ENCODE assay signal across 18 cellular contexts in the genomic region with DNA sequence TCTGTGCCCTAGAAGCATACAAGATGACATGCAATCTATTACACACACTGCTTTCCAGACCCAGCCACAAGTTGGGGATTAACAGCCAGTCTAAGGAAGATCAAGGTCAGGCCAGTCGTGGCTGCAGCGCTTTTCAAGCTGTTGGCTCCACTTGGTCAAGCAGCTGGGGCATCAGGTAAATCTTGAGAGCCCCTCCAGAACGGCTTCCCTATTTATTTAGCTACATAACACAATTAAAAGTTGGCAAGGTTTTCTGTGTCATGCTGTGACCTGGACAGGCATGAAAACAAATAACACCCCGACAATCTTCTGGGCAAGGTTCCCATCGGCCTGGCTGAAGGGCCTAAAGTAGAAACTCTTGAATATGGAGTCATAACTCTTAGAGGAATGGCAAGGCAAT.
A peak's percentile ranks its signal among the peaks of the same experiment; 100 is the strongest.
DNase-seq lines count a peak whose midpoint lies in the region; ATAC-seq and TF ChIP-seq lines count a peak whose summit lies in the region.
"Had no signal": no experiment of that assay in that cellular context is flagged by ENCODE, and none has a peak within 500 bp of the region (broad histone marks: within the 10 kb centered on the region; RNA-seq: fewer than 3 reads in every experiment).

No MANE protein-coding gene starts in this region.

- TF ChIP-seq CTCF in heart right ventricle (IDR thresholded peaks at IDR 0.05) (no peak), lung (IDR thresholded peaks at IDR 0.05; ENCODE audit: control extremely low read depth, extremely low read depth) (no peak)

- H3K4me1 ChIP-seq in heart right ventricle, result peaks cover 0 to 29% (median 9%) of the 10 kb centered on the region in 9 donors
- peaks cover 0 to 9% of the 10 kb centered on the region in 2 donors for H3K4me1 ChIP-seq in lung (ENCODE audit: control insufficient read depth in 2 of 2, insufficient read depth in 2 of 2, low read length in 2 of 2)
- H3K4me1 ChIP-seq: BE2C, HAP-1 had no signal

- no peaks in the 10 kb centered on the region for H3K9me3 ChIP-seq in heart right ventricle
- peaks cover 0 to 2% of the 10 kb centered on the region in 2 donors for H3K9me3 ChIP-seq in lung (ENCODE audit: control insufficient read depth in 2 of 2, insufficient read depth in 1 of 2, low read length in 1 of 2)
- H3K9me3 ChIP-seq: BE2C, HAP-1 had no signal

- 40 to 42% methylated on average over 5 of the region's 5 CpGs for WGBS in heart right ventricle, 2 donors
- WGBS in lung, 2 donors, result 44 to 72% methylated on average over 5 of the region's 5 CpGs

- in situ Hi-C loops in G401 (cut with HindIII; ENCODE audit: low sequenced_read_pairs), result no loop called here

- H3K4me3 ChIP-seq in heart right ventricle, result no peak overlapping the region
- H3K4me3 ChIP-seq in lung, result no peak overlapping the region
- H3K4me3 ChIP-seq: GM12878, GM23338, HAP-1 had no signal

- DNase-seq in G401 (ENCODE audit: low spot score), result peak; percentile 15
- peak; percentile 56 for DNase-seq in NCI-H1092 treated with DMSO at 0.1 percent for 48 hours (lab: John Stamatoyannopoulos, UW)
- peak; percentile 22 to 25 for DNase-seq in heart right ventricle
- DNase-seq in lung (ENCODE audit: low spot score), result peak; percentile 40
- no peak for DNase-seq in midbrain (lab: John Stamatoyannopoulos, UW)
- no peak for DNase-seq in NCI-H510A (lab: John Stamatoyannopoulos, UW)
- DNase-seq: BE2C, DMS79, NCI-H187, NCI-H2227 treated with DMSO at 0.1 percent for 48 hours, NCI-H510A treated with DMSO at 0.1 percent for 48 hours, NCI-H774, OCI-M1 had no signal

- H3K27me3 ChIP-seq in heart right ventricle (no peaks in the 10 kb centered on the region), lung (ENCODE audit: control insufficient read depth, insufficient read depth) (no peaks in the 10 kb centered on the region)
- H3K27me3 ChIP-seq: BE2C had no signal

- H3K36me3 ChIP-seq in heart right ventricle (no peaks in the 10 kb centered on the region), lung (ENCODE audit: control insufficient read depth in 2 of 2, insufficient read depth in 2 of 2, low read length in 2 of 2) (no peaks in the 10 kb centered on the region)
- H3K36me3 ChIP-seq: BE2C, HAP-1 had no signal

- peak overlapping the region in 5 of 10 donors; percentile 24 to 53 (median 35) for H3K27ac ChIP-seq in heart right ventricle
- no peak overlapping the region for H3K27ac ChIP-seq in lung (ENCODE audit: low read depth in 1 of 2, low read length in 1 of 2)
- H3K27ac ChIP-seq: KMS-11 had no signal

- intact Hi-C loops in heart right ventricle (cut with DNase I), result no loop called here

- ATAC-seq in heart right ventricle (peak in 5 of 8 donors; percentile 41 to 62 (median 59)), lung (ENCODE audit: insufficient read depth, low FRiP score) (peak; percentile 41), GM19324 (IDR thresholded peaks at IDR 0.05; ENCODE audit: low FRiP score, unreplicated experiment) (no peak)
- ATAC-seq: GM12878, GM23338 had no signal

Comparison
In these comparisons a context has a peak if more than half of its experiments do, and no peak if none do; other contexts are left out.
1. DNase-seq: peak in G401 (single experiment), NCI-H1092 treated with DMSO at 0.1 percent for 48 hours (single experiment), heart right ventricle (2 of 2) and lung (single experiment); none in midbrain (single experiment) and NCI-H510A (single experiment).